Comparison of ENCODE assay signal across 23 cellular contexts in the genomic region with DNA sequence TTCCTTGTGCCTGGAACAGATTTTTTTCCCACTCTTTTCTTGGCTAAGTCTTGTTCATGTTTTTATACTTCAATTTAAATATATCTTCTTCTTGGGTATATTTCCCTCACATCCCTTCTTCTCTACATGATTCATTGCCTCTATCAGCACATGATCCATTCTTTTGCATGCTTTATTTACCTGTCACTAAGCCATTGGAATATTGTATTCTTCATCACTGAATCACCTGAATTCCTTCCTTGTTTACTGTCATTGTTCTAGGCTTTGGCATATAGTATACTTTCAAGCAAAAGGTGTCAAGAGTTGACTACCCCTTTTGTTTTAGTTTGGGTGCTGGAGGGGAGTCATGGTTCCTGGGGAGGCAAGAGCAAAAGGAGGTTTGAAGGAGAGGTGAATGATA.
"Had no signal": no experiment of that assay in that cellular context is flagged by ENCODE, and none has a peak within 500 bp of the region (broad histone marks: within the 10 kb centered on the region; RNA-seq: fewer than 3 reads in every experiment).

No MANE protein-coding gene starts in this region.

- H3K9me3 ChIP-seq: MG63, SJSA1 had no signal

- ATAC-seq: HepG2 had no signal

- H3K27me3 ChIP-seq: MG63, SJSA1 had no signal

- H3K4me3 ChIP-seq: MG63, SJSA1, SK-N-MC had no signal

- H3K36me3 ChIP-seq: MG63, SJSA1 had no signal

- FAIRE-seq: HepG2, RCC 7860 had no signal

- H3K4me1 ChIP-seq: SJSA1 had no signal

- DNase-seq: IMR-90, Karpas-422, KG1, MG63, NCI-H1092, NCI-H1436, NCI-H187, NCI-H2029, NCI-H2081 treated with DMSO at 0.1 percent for 48 hours, NCI-H2171, NCI-H226, NCI-H446, NCI-H510A, NCI-H524 treated with DMSO at 0.1 percent for 48 hours, NCI-H69, NCI-H774, Right ventricle myocardium superior, RPMI8226, SIG-M5 had no signal

- H3K27ac ChIP-seq: SJSA1, SK-N-MC had no signal
